Comparison of ENCODE assay signal across 8 cellular contexts in the genomic region with DNA sequence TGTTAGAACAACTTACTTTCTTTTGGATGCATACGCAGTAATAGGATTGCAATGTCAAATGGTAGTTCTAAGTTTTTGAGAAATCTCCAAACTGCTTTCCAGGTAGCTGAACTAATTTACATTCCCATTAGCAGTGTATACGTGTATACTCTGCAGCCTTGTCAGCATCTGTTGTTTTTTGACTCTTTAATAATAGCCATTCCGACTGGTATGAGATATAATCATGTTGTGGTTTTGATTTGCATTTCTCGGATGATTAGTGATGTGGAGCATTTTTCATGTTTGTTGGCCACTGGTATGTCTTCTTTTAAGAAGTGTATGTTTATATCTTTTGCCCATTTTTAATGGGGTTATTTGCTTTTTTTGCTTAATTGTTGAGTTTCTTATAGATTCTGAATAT.
DNase-seq lines count a peak whose midpoint lies in the region; ATAC-seq, FAIRE-seq and TF ChIP-seq lines count a peak whose summit lies in the region.
"Not testable (repeated sequence)": the region's sequence is repeated elsewhere in the genome, so short reads cannot be mapped to it uniquely, and the experiment has no call there.

No MANE protein-coding gene starts in this region.

- WGBS in GM12878 (ENCODE audit: insufficient coverage, insufficient replicate concordance, low lambda C conversion rate, missing lambda C conversion rate): 8% methylated on average over 4 of the region's 4 CpGs

- in situ Hi-C loops in GM12878 (cut with MboI): not testable (repeated sequence)

- H2AFZ ChIP-seq in GM12878 (ENCODE audit: control insufficient read depth, low read depth, low read length): not testable (repeated sequence)

- not testable (repeated sequence) for H3K9me3 ChIP-seq in GM12878 (replicated peaks; ENCODE audit: control insufficient read depth, insufficient read depth, low read length)

- H3K27me3 ChIP-seq in GM12878 (replicated peaks in 1 of 2; ENCODE audit: control insufficient read depth in 2 of 2, insufficient read depth in 2 of 2, low read length in 1 of 2): not testable (repeated sequence)

- not testable (repeated sequence) for TF ChIP-seq RAD21 in GM12878 (IDR thresholded peaks at IDR 0.05; ENCODE audit: insufficient read depth, low read depth, low read length)

- not testable (repeated sequence) for H3K36me3 ChIP-seq in GM12878 (ENCODE audit: control insufficient read depth in 2 of 2, insufficient read depth in 2 of 2, low read length in 1 of 2)

- SMC1A ChIA-PET in GM12878 (lab: Charles Lee; ENCODE audit: uncharacterized antibody, unreplicated experiment): not testable (repeated sequence)

- RAD21 ChIA-PET in GM12878 (lab: Charles Lee; ENCODE audit: unreplicated experiment): not testable (repeated sequence)

- not testable (repeated sequence) for H3K4me1 ChIP-seq in GM12878 (ENCODE audit: control insufficient read depth, insufficient read depth, low read length)

- TF ChIP-seq POLR2A in GM12878 (IDR thresholded peaks at IDR 0.05; ENCODE audit: low read depth, low read length): not testable (repeated sequence)

- not testable (repeated sequence) for H3K79me2 ChIP-seq in GM12878 (ENCODE audit: control insufficient read depth, insufficient read depth, low read length)

- H3K4me2 ChIP-seq in GM12878 (ENCODE audit: control insufficient read depth, insufficient read depth): not testable (repeated sequence)

- intact Hi-C loops in GM12878 (cut with micrococcal nuclease; ENCODE audit: unreplicated experiment): not testable (repeated sequence)

- not testable (repeated sequence) for H3K4me3 ChIP-seq in GM12878

- TF ChIP-seq CTCF in GM12878 (IDR thresholded peaks at IDR 0.05 in 2 of 3, conservative IDR thresholded peaks at IDR 0.05 in 1 of 3; ENCODE audit: control insufficient read depth in 2 of 3, extremely low read depth in 1 of 3, insufficient read depth in 1 of 3, low read depth in 3 of 3, low read length in 3 of 3): not testable (repeated sequence)

- BruUV-seq in GM12878 (replicated peaks; lab: Mats Ljungman, UMichigan): not testable (repeated sequence)

- H3K27ac ChIP-seq in GM12878 (ENCODE audit: control insufficient read depth, insufficient read depth): not testable (repeated sequence)

- not testable (repeated sequence) for H3K9ac ChIP-seq in GM12878 (ENCODE audit: control insufficient read depth, insufficient read depth, low read length)

- POLR2A ChIA-PET in GM12878 (lab: Charles Lee): not testable (repeated sequence)

- H4K20me1 ChIP-seq in GM12878 (ENCODE audit: control insufficient read depth, insufficient read depth): not testable (repeated sequence)

- not testable (repeated sequence) for DNase-seq in GM12878 (ENCODE audit: low read depth, low spot score)

- ATAC-seq in GM18502 (IDR thresholded peaks at IDR 0.05; ENCODE audit: poor library complexity, unreplicated experiment) (peak; percentile 91), GM18907 (IDR thresholded peaks at IDR 0.05; ENCODE audit: unreplicated experiment) (peak; percentile 79), GM19463 (IDR thresholded peaks at IDR 0.05; ENCODE audit: unreplicated experiment) (peak; percentile 81), GM21723 (IDR thresholded peaks at IDR 0.05; ENCODE audit: unreplicated experiment) (peak; percentile 85), HG02870 (IDR thresholded peaks at IDR 0.05; ENCODE audit: unreplicated experiment) (peak; percentile 91), HG03108 (IDR thresholded peaks at IDR 0.05; ENCODE audit: unreplicated experiment) (peak; percentile 65), HG03469 (IDR thresholded peaks at IDR 0.05; ENCODE audit: unreplicated experiment) (peak; percentile 75), GM12878 (peak; percentile 88)

- not testable (repeated sequence) for TF ChIP-seq EP300 in GM12878 (IDR thresholded peaks at IDR 0.05; ENCODE audit: borderline replicate concordance in 1 of 2, control insufficient read depth in 1 of 2, low read depth in 2 of 2, low read length in 2 of 2)

- peak; percentile 85 for FAIRE-seq in GM12878 (lab: Jason Lieb, UNC)

- CTCF ChIA-PET in GM12878 (lab: Yijun Ruan, JAX): not testable (repeated sequence)

TF ChIP-seq in GM12878, 131 proteins besides CTCF, POLR2A, EP300 and RAD21:
- TF ChIP-seq RUNX3 (IDR thresholded peaks at IDR 0.05; ENCODE audit: low read length): peak; percentile 11; the same call in 1 of the 2 replicates
